1 cellular context compared by ENCODE assay signal in the genomic region with DNA sequence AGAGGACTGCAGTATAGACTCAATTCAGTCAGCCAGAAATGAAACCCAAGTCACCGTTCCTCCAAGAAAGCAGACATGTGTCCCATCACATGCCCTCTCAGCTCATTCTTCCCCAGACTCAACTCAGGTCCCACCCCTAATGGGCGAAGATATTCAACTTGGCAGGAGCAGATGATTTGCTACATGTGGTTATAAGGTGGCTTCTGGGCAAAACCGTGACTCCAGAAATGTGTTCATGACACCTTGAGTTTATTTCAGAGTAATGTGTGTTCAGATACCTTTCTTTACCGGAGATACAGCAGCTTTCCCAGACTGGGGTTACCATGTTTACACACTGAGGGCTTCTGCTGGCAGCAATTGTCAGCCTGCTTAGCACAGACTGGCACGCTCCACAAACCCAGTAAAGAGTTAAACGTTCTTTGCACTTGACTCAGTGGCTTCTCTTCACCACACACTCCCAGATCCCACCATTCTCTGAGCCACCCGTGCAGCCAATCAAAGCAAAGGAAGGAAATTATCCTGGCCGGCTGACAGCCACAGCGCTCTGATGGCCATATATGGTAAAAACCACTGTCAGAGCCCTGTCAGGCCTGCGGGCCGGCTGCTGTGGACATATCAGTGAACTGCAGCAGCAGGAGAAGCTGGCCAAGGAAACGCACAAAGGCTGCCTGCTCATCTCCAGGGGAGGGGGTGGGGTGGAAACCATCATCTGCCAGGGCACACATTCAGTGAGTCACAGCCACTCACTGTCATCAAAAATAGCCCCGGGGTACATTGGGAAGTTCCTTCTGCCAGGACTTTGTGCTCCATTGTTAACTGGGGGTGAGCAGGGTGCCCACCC.
A peak's percentile ranks its signal among the peaks of the same experiment; 100 is the strongest.
TF ChIP-seq lines count a peak whose summit lies in the region.

No MANE protein-coding gene starts in this region.

TF ChIP-seq in HEK293, 187 proteins besides CTCF, POLR2A, EP300 and RAD21 (continued from another document and continues in another):
- TF ChIP-seq, protein P1, sequence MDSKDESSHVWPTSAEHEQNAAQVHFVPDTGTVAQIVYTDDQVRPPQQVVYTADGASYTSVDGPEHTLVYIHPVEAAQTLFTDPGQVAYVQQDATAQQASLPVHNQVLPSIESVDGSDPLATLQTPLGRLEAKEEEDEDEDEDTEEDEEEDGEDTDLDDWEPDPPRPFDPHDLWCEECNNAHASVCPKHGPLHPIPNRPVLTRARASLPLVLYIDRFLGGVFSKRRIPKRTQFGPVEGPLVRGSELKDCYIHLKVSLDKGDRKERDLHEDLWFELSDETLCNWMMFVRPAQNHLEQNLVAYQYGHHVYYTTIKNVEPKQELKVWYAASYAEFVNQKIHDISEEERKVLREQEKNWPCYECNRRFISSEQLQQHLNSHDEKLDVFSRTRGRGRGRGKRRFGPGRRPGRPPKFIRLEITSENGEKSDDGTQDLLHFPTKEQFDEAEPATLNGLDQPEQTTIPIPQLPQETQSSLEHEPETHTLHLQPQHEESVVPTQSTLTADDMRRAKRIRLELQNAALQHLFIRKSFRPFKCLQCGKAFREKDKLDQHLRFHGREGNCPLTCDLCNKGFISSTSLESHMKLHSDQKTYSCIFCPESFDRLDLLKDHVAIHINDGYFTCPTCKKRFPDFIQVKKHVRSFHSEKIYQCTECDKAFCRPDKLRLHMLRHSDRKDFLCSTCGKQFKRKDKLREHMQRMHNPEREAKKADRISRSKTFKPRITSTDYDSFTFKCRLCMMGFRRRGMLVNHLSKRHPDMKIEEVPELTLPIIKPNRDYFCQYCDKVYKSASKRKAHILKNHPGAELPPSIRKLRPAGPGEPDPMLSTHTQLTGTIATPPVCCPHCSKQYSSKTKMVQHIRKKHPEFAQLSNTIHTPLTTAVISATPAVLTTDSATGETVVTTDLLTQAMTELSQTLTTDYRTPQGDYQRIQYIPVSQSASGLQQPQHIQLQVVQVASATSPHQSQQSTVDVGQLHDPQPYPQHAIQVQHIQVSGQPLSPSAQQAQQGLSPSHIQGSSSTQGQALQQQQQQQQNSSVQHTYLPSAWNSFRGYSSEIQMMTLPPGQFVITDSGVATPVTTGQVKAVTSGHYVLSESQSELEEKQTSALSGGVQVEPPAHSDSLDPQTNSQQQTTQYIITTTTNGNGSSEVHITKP (tag by site-specific recombination; IDR thresholded peaks at IDR 0.05), result peak; percentile 88
- TF ChIP-seq ZNF433 (tag by site-specific recombination; IDR thresholded peaks at IDR 0.05; ENCODE audit: low read depth) (no peak), GLI4 (tag by site-specific recombination; IDR thresholded peaks at IDR 0.05) (no peak), ZNF202 (tag by site-specific recombination; IDR thresholded peaks at IDR 0.05; ENCODE audit: borderline replicate concordance) (no peak), ZFP37 (tag by site-specific recombination; IDR thresholded peaks at IDR 0.05) (no peak), ZFP69B (tag by site-specific recombination; IDR thresholded peaks at IDR 0.05) (no peak), ZEB2 (tag by site-specific recombination; IDR thresholded peaks at IDR 0.05) (peak; percentile 81), ZNF140 (tag by site-specific recombination; IDR thresholded peaks at IDR 0.05) (no peak), ZNF621 (tag by site-specific recombination; IDR thresholded peaks at IDR 0.05) (no peak), ZNF311 (tag by site-specific recombination; IDR thresholded peaks at IDR 0.05; ENCODE audit: borderline replicate concordance) (no peak), ZNF239 (tag by site-specific recombination; IDR thresholded peaks at IDR 0.05) (no peak), GLI2 (tag by site-specific recombination; IDR thresholded peaks at IDR 0.05; ENCODE audit: borderline replicate concordance, low read depth) (no peak), BCL11A (tag by site-specific recombination; IDR thresholded peaks at IDR 0.05; ENCODE audit: low read depth) (0 out of 2 replicates have a peak, but pooled peaks have one; percentile 13), ZNF266 (tag by site-specific recombination; IDR thresholded peaks at IDR 0.05; ENCODE audit: low read depth) (no peak), ZNF610 (tag by site-specific recombination; IDR thresholded peaks at IDR 0.05; ENCODE audit: borderline replicate concordance) (no peak), ZNF404 (tag by site-specific recombination; IDR thresholded peaks at IDR 0.05) (no peak), ZNF2 (tag by site-specific recombination; IDR thresholded peaks at IDR 0.05) (no peak), ZNF169 (tag by site-specific recombination; IDR thresholded peaks at IDR 0.05) (no peak), ZNF16 (tag by site-specific recombination; IDR thresholded peaks at IDR 0.05; ENCODE audit: low read depth) (no peak), ZNF324 (tag by site-specific recombination; IDR thresholded peaks at IDR 0.05) (no peak), ZNF510 (tag by site-specific recombination; IDR thresholded peaks at IDR 0.05; ENCODE audit: insufficient replicate concordance) (no peak), ZNF530 (tag by site-specific recombination; IDR thresholded peaks at IDR 0.05; ENCODE audit: low read depth) (no peak), ZNF561 (tag by site-specific recombination; IDR thresholded peaks at IDR 0.05; ENCODE audit: borderline replicate concordance) (no peak), HOXA7 (CRISPR knock-in tag; IDR thresholded peaks at IDR 0.05; ENCODE audit: borderline replicate concordance) (no peak), ZNF10 (tag by site-specific recombination; IDR thresholded peaks at IDR 0.05) (peak; percentile 93), WT1 (tag by site-specific recombination; IDR thresholded peaks at IDR 0.05) (peak; percentile 61), ZNF274 (IDR thresholded peaks at IDR 0.05; ENCODE audit: low read length) (no peak), ZNF274 (tag by site-specific recombination; IDR thresholded peaks at IDR 0.05; ENCODE audit: borderline replicate concordance) (no peak), OVOL3 (tag by site-specific recombination; IDR thresholded peaks at IDR 0.05) (no peak), ZNF132 (tag by site-specific recombination; IDR thresholded peaks at IDR 0.05; ENCODE audit: borderline replicate concordance) (no peak), ZNF701 (tag by site-specific recombination; IDR thresholded peaks at IDR 0.05) (no peak), RBAK (tag by site-specific recombination; IDR thresholded peaks at IDR 0.05) (no peak), ZNF792 (tag by site-specific recombination; IDR thresholded peaks at IDR 0.05) (no peak), ZNF514 (tag by site-specific recombination; IDR thresholded peaks at IDR 0.05) (no peak), ZBTB8A (tag by site-specific recombination; IDR thresholded peaks at IDR 0.05) (no peak), KLF7 (tag by site-specific recombination; IDR thresholded peaks at IDR 0.05; ENCODE audit: borderline replicate concordance) (no peak), ZNF837 (tag by site-specific recombination; IDR thresholded peaks at IDR 0.05) (no peak), ZNF114 (tag by site-specific recombination; IDR thresholded peaks at IDR 0.05) (no peak), ZSCAN30 (tag by site-specific recombination; IDR thresholded peaks at IDR 0.05) (peak; percentile 83), ZNF175 (tag by site-specific recombination; IDR thresholded peaks at IDR 0.05) (no peak), ZNF248 (tag by site-specific recombination; IDR thresholded peaks at IDR 0.05) (no peak)
- TF ChIP-seq, protein P2, sequence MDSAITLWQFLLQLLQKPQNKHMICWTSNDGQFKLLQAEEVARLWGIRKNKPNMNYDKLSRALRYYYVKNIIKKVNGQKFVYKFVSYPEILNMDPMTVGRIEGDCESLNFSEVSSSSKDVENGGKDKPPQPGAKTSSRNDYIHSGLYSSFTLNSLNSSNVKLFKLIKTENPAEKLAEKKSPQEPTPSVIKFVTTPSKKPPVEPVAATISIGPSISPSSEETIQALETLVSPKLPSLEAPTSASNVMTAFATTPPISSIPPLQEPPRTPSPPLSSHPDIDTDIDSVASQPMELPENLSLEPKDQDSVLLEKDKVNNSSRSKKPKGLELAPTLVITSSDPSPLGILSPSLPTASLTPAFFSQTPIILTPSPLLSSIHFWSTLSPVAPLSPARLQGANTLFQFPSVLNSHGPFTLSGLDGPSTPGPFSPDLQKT (IDR thresholded peaks at IDR 0.05; ENCODE audit: borderline replicate concordance, low read depth, low read length), result no peak
- TF ChIP-seq, protein P3, sequence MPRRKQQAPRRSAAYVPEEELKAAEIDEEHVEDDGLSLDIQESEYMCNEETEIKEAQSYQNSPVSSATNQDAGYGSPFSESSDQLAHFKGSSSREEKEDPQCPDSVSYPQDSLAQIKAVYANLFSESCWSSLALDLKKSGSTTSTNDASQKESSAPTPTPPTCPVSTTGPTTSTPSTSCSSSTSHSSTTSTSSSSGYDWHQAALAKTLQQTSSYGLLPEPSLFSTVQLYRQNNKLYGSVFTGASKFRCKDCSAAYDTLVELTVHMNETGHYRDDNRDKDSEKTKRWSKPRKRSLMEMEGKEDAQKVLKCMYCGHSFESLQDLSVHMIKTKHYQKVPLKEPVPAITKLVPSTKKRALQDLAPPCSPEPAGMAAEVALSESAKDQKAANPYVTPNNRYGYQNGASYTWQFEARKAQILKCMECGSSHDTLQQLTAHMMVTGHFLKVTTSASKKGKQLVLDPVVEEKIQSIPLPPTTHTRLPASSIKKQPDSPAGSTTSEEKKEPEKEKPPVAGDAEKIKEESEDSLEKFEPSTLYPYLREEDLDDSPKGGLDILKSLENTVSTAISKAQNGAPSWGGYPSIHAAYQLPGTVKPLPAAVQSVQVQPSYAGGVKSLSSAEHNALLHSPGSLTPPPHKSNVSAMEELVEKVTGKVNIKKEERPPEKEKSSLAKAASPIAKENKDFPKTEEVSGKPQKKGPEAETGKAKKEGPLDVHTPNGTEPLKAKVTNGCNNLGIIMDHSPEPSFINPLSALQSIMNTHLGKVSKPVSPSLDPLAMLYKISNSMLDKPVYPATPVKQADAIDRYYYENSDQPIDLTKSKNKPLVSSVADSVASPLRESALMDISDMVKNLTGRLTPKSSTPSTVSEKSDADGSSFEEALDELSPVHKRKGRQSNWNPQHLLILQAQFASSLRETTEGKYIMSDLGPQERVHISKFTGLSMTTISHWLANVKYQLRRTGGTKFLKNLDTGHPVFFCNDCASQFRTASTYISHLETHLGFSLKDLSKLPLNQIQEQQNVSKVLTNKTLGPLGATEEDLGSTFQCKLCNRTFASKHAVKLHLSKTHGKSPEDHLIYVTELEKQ (tag by site-specific recombination; IDR thresholded peaks at IDR 0.05; ENCODE audit: borderline replicate concordance), result peak; percentile 68; the same call in 1 of the 2 replicates
- TF ChIP-seq, protein P4, sequence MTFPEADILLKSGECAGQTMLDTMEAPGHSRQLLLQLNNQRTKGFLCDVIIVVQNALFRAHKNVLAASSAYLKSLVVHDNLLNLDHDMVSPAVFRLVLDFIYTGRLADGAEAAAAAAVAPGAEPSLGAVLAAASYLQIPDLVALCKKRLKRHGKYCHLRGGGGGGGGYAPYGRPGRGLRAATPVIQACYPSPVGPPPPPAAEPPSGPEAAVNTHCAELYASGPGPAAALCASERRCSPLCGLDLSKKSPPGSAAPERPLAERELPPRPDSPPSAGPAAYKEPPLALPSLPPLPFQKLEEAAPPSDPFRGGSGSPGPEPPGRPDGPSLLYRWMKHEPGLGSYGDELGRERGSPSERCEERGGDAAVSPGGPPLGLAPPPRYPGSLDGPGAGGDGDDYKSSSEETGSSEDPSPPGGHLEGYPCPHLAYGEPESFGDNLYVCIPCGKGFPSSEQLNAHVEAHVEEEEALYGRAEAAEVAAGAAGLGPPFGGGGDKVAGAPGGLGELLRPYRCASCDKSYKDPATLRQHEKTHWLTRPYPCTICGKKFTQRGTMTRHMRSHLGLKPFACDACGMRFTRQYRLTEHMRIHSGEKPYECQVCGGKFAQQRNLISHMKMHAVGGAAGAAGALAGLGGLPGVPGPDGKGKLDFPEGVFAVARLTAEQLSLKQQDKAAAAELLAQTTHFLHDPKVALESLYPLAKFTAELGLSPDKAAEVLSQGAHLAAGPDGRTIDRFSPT (tag by site-specific recombination; IDR thresholded peaks at IDR 0.05), result peak; percentile 28; the same call in 1 of the 2 replicates
- TF ChIP-seq, protein P5, sequence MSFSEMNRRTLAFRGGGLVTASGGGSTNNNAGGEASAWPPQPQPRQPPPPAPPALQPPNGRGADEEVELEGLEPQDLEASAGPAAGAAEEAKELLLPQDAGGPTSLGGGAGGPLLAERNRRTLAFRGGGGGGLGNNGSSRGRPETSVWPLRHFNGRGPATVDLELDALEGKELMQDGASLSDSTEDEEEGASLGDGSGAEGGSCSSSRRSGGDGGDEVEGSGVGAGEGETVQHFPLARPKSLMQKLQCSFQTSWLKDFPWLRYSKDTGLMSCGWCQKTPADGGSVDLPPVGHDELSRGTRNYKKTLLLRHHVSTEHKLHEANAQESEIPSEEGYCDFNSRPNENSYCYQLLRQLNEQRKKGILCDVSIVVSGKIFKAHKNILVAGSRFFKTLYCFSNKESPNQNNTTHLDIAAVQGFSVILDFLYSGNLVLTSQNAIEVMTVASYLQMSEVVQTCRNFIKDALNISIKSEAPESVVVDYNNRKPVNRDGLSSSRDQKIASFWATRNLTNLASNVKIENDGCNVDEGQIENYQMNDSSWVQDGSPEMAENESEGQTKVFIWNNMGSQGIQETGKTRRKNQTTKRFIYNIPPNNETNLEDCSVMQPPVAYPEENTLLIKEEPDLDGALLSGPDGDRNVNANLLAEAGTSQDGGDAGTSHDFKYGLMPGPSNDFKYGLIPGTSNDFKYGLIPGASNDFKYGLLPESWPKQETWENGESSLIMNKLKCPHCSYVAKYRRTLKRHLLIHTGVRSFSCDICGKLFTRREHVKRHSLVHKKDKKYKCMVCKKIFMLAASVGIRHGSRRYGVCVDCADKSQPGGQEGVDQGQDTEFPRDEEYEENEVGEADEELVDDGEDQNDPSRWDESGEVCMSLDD (tag by site-specific recombination; IDR thresholded peaks at IDR 0.05), result 0 out of 2 replicates have a peak, but pooled peaks have one; percentile 32
- TF ChIP-seq, protein P6, sequence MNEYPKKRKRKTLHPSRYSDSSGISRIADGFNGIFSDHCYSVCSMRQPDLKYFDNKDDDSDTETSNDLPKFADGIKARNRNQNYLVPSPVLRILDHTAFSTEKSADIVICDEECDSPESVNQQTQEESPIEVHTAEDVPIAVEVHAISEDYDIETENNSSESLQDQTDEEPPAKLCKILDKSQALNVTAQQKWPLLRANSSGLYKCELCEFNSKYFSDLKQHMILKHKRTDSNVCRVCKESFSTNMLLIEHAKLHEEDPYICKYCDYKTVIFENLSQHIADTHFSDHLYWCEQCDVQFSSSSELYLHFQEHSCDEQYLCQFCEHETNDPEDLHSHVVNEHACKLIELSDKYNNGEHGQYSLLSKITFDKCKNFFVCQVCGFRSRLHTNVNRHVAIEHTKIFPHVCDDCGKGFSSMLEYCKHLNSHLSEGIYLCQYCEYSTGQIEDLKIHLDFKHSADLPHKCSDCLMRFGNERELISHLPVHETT (tag by site-specific recombination; IDR thresholded peaks at IDR 0.05), result peak; percentile 35; the same call in 1 of the 2 replicates
- TF ChIP-seq, protein P7, sequence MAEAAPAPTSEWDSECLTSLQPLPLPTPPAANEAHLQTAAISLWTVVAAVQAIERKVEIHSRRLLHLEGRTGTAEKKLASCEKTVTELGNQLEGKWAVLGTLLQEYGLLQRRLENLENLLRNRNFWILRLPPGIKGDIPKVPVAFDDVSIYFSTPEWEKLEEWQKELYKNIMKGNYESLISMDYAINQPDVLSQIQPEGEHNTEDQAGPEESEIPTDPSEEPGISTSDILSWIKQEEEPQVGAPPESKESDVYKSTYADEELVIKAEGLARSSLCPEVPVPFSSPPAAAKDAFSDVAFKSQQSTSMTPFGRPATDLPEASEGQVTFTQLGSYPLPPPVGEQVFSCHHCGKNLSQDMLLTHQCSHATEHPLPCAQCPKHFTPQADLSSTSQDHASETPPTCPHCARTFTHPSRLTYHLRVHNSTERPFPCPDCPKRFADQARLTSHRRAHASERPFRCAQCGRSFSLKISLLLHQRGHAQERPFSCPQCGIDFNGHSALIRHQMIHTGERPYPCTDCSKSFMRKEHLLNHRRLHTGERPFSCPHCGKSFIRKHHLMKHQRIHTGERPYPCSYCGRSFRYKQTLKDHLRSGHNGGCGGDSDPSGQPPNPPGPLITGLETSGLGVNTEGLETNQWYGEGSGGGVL (tag by site-specific recombination; IDR thresholded peaks at IDR 0.05), result peak; percentile 71
